21 cellular contexts compared by ENCODE assay signal in the genomic region with DNA sequence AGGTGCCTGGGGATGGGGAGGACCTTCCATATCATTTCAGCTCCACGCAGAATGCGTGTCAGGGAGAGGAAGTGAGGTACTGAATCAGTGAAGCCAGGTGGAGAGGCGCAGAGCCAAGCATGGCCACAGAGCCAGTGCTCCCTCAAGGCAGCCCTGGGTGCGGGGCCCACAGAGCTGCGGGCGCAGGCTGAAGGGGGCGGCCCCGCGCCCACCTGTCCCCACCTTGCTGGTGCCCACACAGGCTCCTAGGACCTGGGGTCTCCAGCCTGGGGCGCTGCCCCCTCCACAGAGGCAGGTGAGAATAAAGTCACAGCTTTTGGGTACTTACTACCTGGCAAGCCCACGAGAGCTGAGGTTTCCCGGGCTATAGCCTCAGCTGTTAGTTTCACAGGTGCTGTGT. TPM values are rescaled to one million over a fixed set of nuclear protein-coding genes. Genes with fewer than 3 reads are reported as not detected.
DNase-seq lines count a peak whose midpoint lies in the region; ATAC-seq, FAIRE-seq and TF ChIP-seq lines count a peak whose summit lies in the region.
"Had no signal": no experiment of that assay in that cellular context is flagged by ENCODE, and none has a peak within 500 bp of the region (broad histone marks: within the 10 kb centered on the region; RNA-seq: fewer than 3 reads in every experiment).

No MANE protein-coding gene starts in this region.

- no peaks in the 10 kb centered on the region for H3K36me3 ChIP-seq in BLaER1

- H2BK5ac ChIP-seq in H9 (ENCODE audit: insufficient read length, low read length), result no peak overlapping the region

- H4K8ac ChIP-seq in H9 (replicated peaks; ENCODE audit: insufficient read length, low read depth, low read length), result no peak overlapping the region

- H3K18ac ChIP-seq in H9 (ENCODE audit: insufficient read length, low read depth, low read length), result no peak overlapping the region

- H3K4me3 ChIP-seq in BLaER1, result no peak overlapping the region
- H3K4me3 ChIP-seq: A549 had no signal

- H3K23ac ChIP-seq in H9 (ENCODE audit: insufficient read length, low read depth, low read length), result no peak overlapping the region

- DNase-seq in Right ventricle myocardium inferior (ENCODE audit: missing footprints) (peak; percentile 61), Right ventricle myocardium superior (no peak), HTR-8/SVneo (ENCODE audit: insufficient read length, low spot score) (no peak), H9 (no peak)
- DNase-seq: AML-193; CD4-positive, alpha-beta T cell; CD8-positive, alpha-beta T cell; DMS79 treated with DMSO at 0.1 percent for 48 hours; GF-D8 had no signal

- no peak overlapping the region for H2BK12ac ChIP-seq in H9 (ENCODE audit: insufficient read length, low read depth, low read length)

- H4K20me1 ChIP-seq in BLaER1, result peaks cover 14% of the 10 kb centered on the region; the same call in 1 of the 2 replicates
- no peaks in the 10 kb centered on the region for H4K20me1 ChIP-seq in H9 (ENCODE audit: control insufficient read depth, insufficient read depth, insufficient read length)

- no peaks in the 10 kb centered on the region for H3K79me2 ChIP-seq in H9 (ENCODE audit: insufficient read depth, low read length)

- H3T11ph ChIP-seq in H9 (ENCODE audit: low read length), result no peak overlapping the region

- H3K4me2 ChIP-seq in BLaER1, result peak overlapping the region; percentile 96
- no peak overlapping the region for H3K4me2 ChIP-seq in H9 (ENCODE audit: insufficient read depth, insufficient read length, low read length)
- H3K4me2 ChIP-seq: A549 had no signal

- H3K23me2 ChIP-seq in H9 (ENCODE audit: insufficient read length, low read depth, low read length, poor library complexity, severe bottlenecking), result no peaks in the 10 kb centered on the region

- intact Hi-C loops in Right ventricle myocardium inferior (cut with DNase I) (no loop called here), Right ventricle myocardium superior (cut with DNase I) (no loop called here)

- H3K9me3 Mint-ChIP-seq in H9, result no peaks in the 10 kb centered on the region
- H3K9me3 Mint-ChIP-seq: CD4-positive, alpha-beta T cell; CD8-positive, alpha-beta T cell had no signal

- H3K9ac ChIP-seq in BLaER1 (no peak overlapping the region), H9 (ENCODE audit: extremely low read depth, insufficient read length, low read length) (no peak overlapping the region)

- no peak overlapping the region for H2AFZ ChIP-seq in H9 (ENCODE audit: low read length)

- no peaks in the 10 kb centered on the region for H3K36me3 Mint-ChIP-seq in H9 (ENCODE audit: insufficient read depth in 1 of 3, low read depth in 3 of 3)
- H3K36me3 Mint-ChIP-seq: CD8-positive, alpha-beta T cell had no signal

- peaks cover 1% of the 10 kb centered on the region for H3K27me3 Mint-ChIP-seq in H9 (ENCODE audit: low read depth)

- H2AK5ac ChIP-seq in H9 (ENCODE audit: insufficient read length, low read length), result no peak overlapping the region

- no peak overlapping the region for H3K27ac ChIP-seq in BLaER1
- no peak overlapping the region for H3K27ac ChIP-seq in H9 (ENCODE audit: insufficient read length, low read depth, low read length)
- H3K27ac ChIP-seq: 22Rv1, A549, C4-2B had no signal

- no CpG with 5 or more reads among the region's 12 CpGs for WGBS in H9 (ENCODE audit: extremely low coverage, insufficient read length, low lambda C conversion rate)

- no peak overlapping the region for H3K4me3 Mint-ChIP-seq in H9
- H3K4me3 Mint-ChIP-seq: B cell; CD4-positive, alpha-beta T cell; CD8-positive, alpha-beta T cell had no signal

- H3K4ac ChIP-seq in H9 (ENCODE audit: low read depth, low read length), result no peak overlapping the region

- peak; percentile 40 for FAIRE-seq in HTR-8/SVneo (lab: Jason Lieb, UNC)
- FAIRE-seq: A549, D721Med, G401.6, GM12891, GM19239 had no signal

- no peak for TF ChIP-seq CTCF in H9 (conservative IDR thresholded peaks at IDR 0.05)

- no peak overlapping the region for H2BK120ac ChIP-seq in H9 (ENCODE audit: low read depth, low read length, poor library complexity, severe bottlenecking)

- H3K14ac ChIP-seq in H9 (ENCODE audit: insufficient read depth, low read length), result no peak overlapping the region

- H3K4me1 ChIP-seq in BLaER1 (peaks cover 78% of the 10 kb centered on the region), H9 (ENCODE audit: insufficient read depth, low read length) (no peaks in the 10 kb centered on the region)
- H3K4me1 ChIP-seq: A549 had no signal

- H4K5ac ChIP-seq in H9 (ENCODE audit: insufficient read length, low read depth, low read length), result no peak overlapping the region

- no peak overlapping the region for H2BK15ac ChIP-seq in H9 (ENCODE audit: low read depth, low read length)

- H3K79me1 ChIP-seq in H9 (ENCODE audit: insufficient read depth, low read depth, low read length, poor library complexity, severe bottlenecking), result no peaks in the 10 kb centered on the region

- H4K91ac ChIP-seq in H9 (ENCODE audit: insufficient read length, low read depth, low read length), result no peak overlapping the region

- no peaks in the 10 kb centered on the region for H3K9me3 ChIP-seq in BLaER1
- no peaks in the 10 kb centered on the region for H3K9me3 ChIP-seq in H9 (ENCODE audit: control insufficient read depth, low read depth, low read length)
- H3K9me3 ChIP-seq: A549, Caco-2 had no signal

- H3K4me1 Mint-ChIP-seq in H9, result peaks cover 0 to 3% of the 10 kb centered on the region in 2 experiments; a peak in 1 of 4 replicates
- H3K4me1 Mint-ChIP-seq: B cell had no signal

- no peak overlapping the region for H3K56ac ChIP-seq in H9 (ENCODE audit: insufficient read length, low read depth, low read length)

- H3K27ac Mint-ChIP-seq in H9, result peak overlapping the region in 1 of 3 experiments; percentile 55; a peak in 1 of 7 replicates
- H3K27ac Mint-ChIP-seq: B cell; CD4-positive, alpha-beta T cell; CD8-positive, alpha-beta T cell had no signal

- ATAC-seq in Right ventricle myocardium inferior, result no peak
- ATAC-seq in Right ventricle myocardium superior (ENCODE audit: poor library complexity), result no peak
- ATAC-seq in HG03565 (IDR thresholded peaks at IDR 0.05; ENCODE audit: unreplicated experiment), result no peak
- ATAC-seq: CD8-positive, alpha-beta T cell had no signal

- H3K27me3 ChIP-seq in BLaER1, result 0 out of 2 replicates have a peak, but pooled peaks cover 9% of the 10 kb centered on the region
- no peaks in the 10 kb centered on the region for H3K27me3 ChIP-seq in H9 (ENCODE audit: insufficient read depth, low read length)

- no peak overlapping the region for H2BK20ac ChIP-seq in H9 (ENCODE audit: low read depth, low read length, poor library complexity, severe bottlenecking)

RNA-seq across cellular contexts. Expression of a gene that starts 40.0 kb away (rescaled TPM):
- total RNA-seq in Right ventricle myocardium inferior, result 1.7 TPM
- 1.7 TPM for total RNA-seq in Right ventricle myocardium superior
- 0.24 and 0.39 TPM in 2 replicates for total RNA-seq in H9 (2021)
- total RNA-seq: B cell; Calu3; CD4-positive, alpha-beta T cell; CD8-positive, alpha-beta T cell had no signal
